In genomic region chr12:6567824-6568617, GRCh38 we compare ENCODE assay signal across 1 cellular context.
TF ChIP-seq lines count a peak whose summit lies in the region.

Gene NOP2 (minus strand): TSS chr12:6568291. CDS start chr12:6567918, 373 bp downstream.

TF ChIP-seq in HepG2, 621 proteins besides CTCF, POLR2A, EP300 and RAD21 (continued from another document and continues in another):
- TF ChIP-seq ZFP91 (CRISPR knock-in tag; IDR thresholded peaks at IDR 0.05; ENCODE audit: borderline replicate concordance) (peak; percentile 82; the same call in 1 of the 2 replicates), ZNF691 (CRISPR knock-in tag; IDR thresholded peaks at IDR 0.05; ENCODE audit: borderline replicate concordance, low read depth) (no peak), ZNF33B (CRISPR knock-in tag; IDR thresholded peaks at IDR 0.05) (peak; percentile 92), DMTF1 (CRISPR knock-in tag; IDR thresholded peaks at IDR 0.05) (no peak), KAT7 (CRISPR knock-in tag; IDR thresholded peaks at IDR 0.05; ENCODE audit: borderline replicate concordance) (no peak), JARID2 (CRISPR knock-in tag; IDR thresholded peaks at IDR 0.05; ENCODE audit: insufficient replicate concordance) (no peak), ZKSCAN8 (CRISPR knock-in tag; IDR thresholded peaks at IDR 0.05; ENCODE audit: borderline replicate concordance) (no peak), CSRNP2 (CRISPR knock-in tag; conservative IDR thresholded peaks at IDR 0.05; ENCODE audit: low read depth) (no peak), NFE2 (CRISPR knock-in tag; IDR thresholded peaks at IDR 0.05) (no peak), HCFC1 (IDR thresholded peaks at IDR 0.05; ENCODE audit: low read depth, low read length) (no peak; the same call in 1 of the 2 replicates), ZNF556 (CRISPR knock-in tag; IDR thresholded peaks at IDR 0.05; ENCODE audit: borderline replicate concordance) (no peak), ATF1 (CRISPR knock-in tag; IDR thresholded peaks at IDR 0.05) (no peak), ZBTB40 (IDR thresholded peaks at IDR 0.05) (no peak), ZBTB40 (CRISPR knock-in tag; IDR thresholded peaks at IDR 0.05) (no peak; the same call in 1 of the 2 replicates), KMT2B (CRISPR knock-in tag; IDR thresholded peaks at IDR 0.05) (peak; percentile 86), RFX3 (CRISPR knock-in tag; IDR thresholded peaks at IDR 0.05) (peak; percentile 10; the same call in 1 of the 2 replicates), ZUFSP (CRISPR knock-in tag; IDR thresholded peaks at IDR 0.05; ENCODE audit: borderline replicate concordance) (no peak; the same call in 1 of the 2 replicates), RARA (CRISPR knock-in tag; IDR thresholded peaks at IDR 0.05) (no peak), YEATS2 (CRISPR knock-in tag; IDR thresholded peaks at IDR 0.05; ENCODE audit: borderline replicate concordance) (peak; percentile 77), ZNF562 (CRISPR knock-in tag; IDR thresholded peaks at IDR 0.05; ENCODE audit: borderline replicate concordance) (no peak), CEBPB (IDR thresholded peaks at IDR 0.05; ENCODE audit: borderline replicate concordance, low read depth, low read length) (peak; percentile 24; the same call in 1 of the 2 replicates), ZBTB38 (CRISPR knock-in tag; IDR thresholded peaks at IDR 0.05) (0 out of 2 replicates have a peak, but pooled peaks have one; percentile 52), LBX2 (CRISPR knock-in tag; IDR thresholded peaks at IDR 0.05; ENCODE audit: borderline replicate concordance) (peak; percentile 79; the same call in 1 of the 2 replicates), PRPF4 (IDR thresholded peaks at IDR 0.05; ENCODE audit: low read depth, low read length, poor library complexity, severe bottlenecking) (no peak), SPEN (CRISPR knock-in tag; IDR thresholded peaks at IDR 0.05; ENCODE audit: low read depth) (peak; percentile 72), ELF3 (CRISPR knock-in tag; IDR thresholded peaks at IDR 0.05) (peak; percentile 92), ZFP62 (CRISPR knock-in tag; IDR thresholded peaks at IDR 0.05) (no peak), ZNF792 (CRISPR knock-in tag; IDR thresholded peaks at IDR 0.05) (peak; percentile 34; the same call in 1 of the 2 replicates), ZNF773 (CRISPR knock-in tag; IDR thresholded peaks at IDR 0.05; ENCODE audit: borderline replicate concordance) (no peak)
- TF ChIP-seq, protein P1, sequence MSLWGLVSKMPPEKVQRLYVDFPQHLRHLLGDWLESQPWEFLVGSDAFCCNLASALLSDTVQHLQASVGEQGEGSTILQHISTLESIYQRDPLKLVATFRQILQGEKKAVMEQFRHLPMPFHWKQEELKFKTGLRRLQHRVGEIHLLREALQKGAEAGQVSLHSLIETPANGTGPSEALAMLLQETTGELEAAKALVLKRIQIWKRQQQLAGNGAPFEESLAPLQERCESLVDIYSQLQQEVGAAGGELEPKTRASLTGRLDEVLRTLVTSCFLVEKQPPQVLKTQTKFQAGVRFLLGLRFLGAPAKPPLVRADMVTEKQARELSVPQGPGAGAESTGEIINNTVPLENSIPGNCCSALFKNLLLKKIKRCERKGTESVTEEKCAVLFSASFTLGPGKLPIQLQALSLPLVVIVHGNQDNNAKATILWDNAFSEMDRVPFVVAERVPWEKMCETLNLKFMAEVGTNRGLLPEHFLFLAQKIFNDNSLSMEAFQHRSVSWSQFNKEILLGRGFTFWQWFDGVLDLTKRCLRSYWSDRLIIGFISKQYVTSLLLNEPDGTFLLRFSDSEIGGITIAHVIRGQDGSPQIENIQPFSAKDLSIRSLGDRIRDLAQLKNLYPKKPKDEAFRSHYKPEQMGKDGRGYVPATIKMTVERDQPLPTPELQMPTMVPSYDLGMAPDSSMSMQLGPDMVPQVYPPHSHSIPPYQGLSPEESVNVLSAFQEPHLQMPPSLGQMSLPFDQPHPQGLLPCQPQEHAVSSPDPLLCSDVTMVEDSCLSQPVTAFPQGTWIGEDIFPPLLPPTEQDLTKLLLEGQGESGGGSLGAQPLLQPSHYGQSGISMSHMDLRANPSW (CRISPR knock-in tag; IDR thresholded peaks at IDR 0.05; ENCODE audit: borderline replicate concordance): peak; percentile 74
- TF ChIP-seq, protein P2, sequence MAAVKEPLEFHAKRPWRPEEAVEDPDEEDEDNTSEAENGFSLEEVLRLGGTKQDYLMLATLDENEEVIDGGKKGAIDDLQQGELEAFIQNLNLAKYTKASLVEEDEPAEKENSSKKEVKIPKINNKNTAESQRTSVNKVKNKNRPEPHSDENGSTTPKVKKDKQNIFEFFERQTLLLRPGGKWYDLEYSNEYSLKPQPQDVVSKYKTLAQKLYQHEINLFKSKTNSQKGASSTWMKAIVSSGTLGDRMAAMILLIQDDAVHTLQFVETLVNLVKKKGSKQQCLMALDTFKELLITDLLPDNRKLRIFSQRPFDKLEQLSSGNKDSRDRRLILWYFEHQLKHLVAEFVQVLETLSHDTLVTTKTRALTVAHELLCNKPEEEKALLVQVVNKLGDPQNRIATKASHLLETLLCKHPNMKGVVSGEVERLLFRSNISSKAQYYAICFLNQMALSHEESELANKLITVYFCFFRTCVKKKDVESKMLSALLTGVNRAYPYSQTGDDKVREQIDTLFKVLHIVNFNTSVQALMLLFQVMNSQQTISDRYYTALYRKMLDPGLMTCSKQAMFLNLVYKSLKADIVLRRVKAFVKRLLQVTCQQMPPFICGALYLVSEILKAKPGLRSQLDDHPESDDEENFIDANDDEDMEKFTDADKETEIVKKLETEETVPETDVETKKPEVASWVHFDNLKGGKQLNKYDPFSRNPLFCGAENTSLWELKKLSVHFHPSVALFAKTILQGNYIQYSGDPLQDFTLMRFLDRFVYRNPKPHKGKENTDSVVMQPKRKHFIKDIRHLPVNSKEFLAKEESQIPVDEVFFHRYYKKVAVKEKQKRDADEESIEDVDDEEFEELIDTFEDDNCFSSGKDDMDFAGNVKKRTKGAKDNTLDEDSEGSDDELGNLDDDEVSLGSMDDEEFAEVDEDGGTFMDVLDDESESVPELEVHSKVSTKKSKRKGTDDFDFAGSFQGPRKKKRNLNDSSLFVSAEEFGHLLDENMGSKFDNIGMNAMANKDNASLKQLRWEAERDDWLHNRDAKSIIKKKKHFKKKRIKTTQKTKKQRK (IDR thresholded peaks at IDR 0.05; ENCODE audit: low read length): no peak
